10 cellular contexts compared by ENCODE assay signal in genomic region chr7:5823504-5824296, GRCh38. TPM values are rescaled to one million over a fixed set of nuclear protein-coding genes. Genes with fewer than 3 reads are reported as not detected.
DNase-seq lines count a peak whose midpoint lies in the region; ATAC-seq and TF ChIP-seq lines count a peak whose summit lies in the region.
"Not testable (repeated sequence)": the region's sequence is repeated elsewhere in the genome, so short reads cannot be mapped to it uniquely, and the experiment has no call there.
"Had no signal": no experiment of that assay in that cellular context is flagged by ENCODE, and none has a peak within 500 bp of the region (broad histone marks: within the 10 kb centered on the region; RNA-seq: fewer than 3 reads in every experiment).

No MANE protein-coding gene starts in this region.

- not testable (repeated sequence) for H3K36me3 Mint-ChIP-seq in activated CD8-positive, alpha-beta memory T cell treated with anti-CD3 and anti-CD28 coated beads, Interleukin-2, amount 10 ng/mL, durations not matched to agents 7 days and 5 days

- not testable (repeated sequence) for TF ChIP-seq CTCF in cardiac fibroblast (IDR thresholded peaks at IDR 0.05; ENCODE audit: low read depth, low read length); cardiac muscle cell (IDR thresholded peaks at IDR 0.05; ENCODE audit: low read depth, low read length)

- peak; percentile 4 for ATAC-seq in GM21447 (IDR thresholded peaks at IDR 0.05; ENCODE audit: unreplicated experiment)
- not testable (repeated sequence) for ATAC-seq in activated CD8-positive, alpha-beta memory T cell treated with anti-CD3 and anti-CD28 coated beads, Interleukin-2, amount 10 ng/mL, durations not matched to agents 7 days and 5 days

- H3K9me3 ChIP-seq in NT2/D1 (ENCODE audit: insufficient read depth, low read length); cardiac muscle cell (ENCODE audit: low read depth); mucosa of stomach (ENCODE audit: control insufficient read depth, low read length); skeletal muscle satellite cell (replicated peaks; ENCODE audit: low read length): not testable (repeated sequence)

- H3K9me3 Mint-ChIP-seq in activated CD8-positive, alpha-beta memory T cell treated with anti-CD3 and anti-CD28 coated beads, Interleukin-2, amount 10 ng/mL, durations not matched to agents 7 days and 5 days (ENCODE audit: low read depth): not testable (repeated sequence)

- not testable (repeated sequence) for H3K4me1 ChIP-seq in NT2/D1 (ENCODE audit: insufficient read depth, insufficient read length); cardiac muscle cell (ENCODE audit: low read depth); mucosa of stomach (ENCODE audit: control insufficient read depth, insufficient read depth, low read length); skeletal muscle satellite cell (ENCODE audit: control insufficient read depth, insufficient read depth, low read length)

- H3K9ac ChIP-seq in NT2/D1 (ENCODE audit: insufficient read length, low read depth) (peak overlapping the region; percentile 69), mucosa of stomach (ENCODE audit: low read length) (peak overlapping the region; percentile 67)
- H3K9ac ChIP-seq in skeletal muscle satellite cell (ENCODE audit: low read depth, low read length): not testable (repeated sequence)

- not testable (repeated sequence) for H3K27me3 ChIP-seq in NT2/D1 (ENCODE audit: insufficient read depth, insufficient read length); cardiac muscle cell; mucosa of stomach (ENCODE audit: control insufficient read depth, insufficient read depth, low read length)
- H3K27me3 ChIP-seq in skeletal muscle satellite cell (ENCODE audit: control insufficient read depth, insufficient read depth, low read length): peaks cover 10% of the 10 kb centered on the region

- H3K36me3 ChIP-seq in NT2/D1 (ENCODE audit: insufficient read depth, insufficient read length, low read length); cardiac muscle cell; mucosa of stomach (ENCODE audit: control insufficient read depth, insufficient read depth, low read length); skeletal muscle satellite cell (ENCODE audit: insufficient read depth, low read length): not testable (repeated sequence)

- H3K27ac ChIP-seq in cardiac muscle cell: not testable (repeated sequence)

- DNase-seq in NT2/D1 (ENCODE audit: low read depth, low spot score); cardiac fibroblast (ENCODE audit: low read depth in 2 of 2); cardiac muscle cell (ENCODE audit: low read depth in 1 of 2, low spot score in 1 of 2): not testable (repeated sequence)
- peak; percentile 43 for DNase-seq in activated CD8-positive, alpha-beta memory T cell treated with anti-CD3 and anti-CD28 coated beads, Interleukin-2, amount 10 ng/mL, durations not matched to agents 7 days and 5 days

- H3K4me2 ChIP-seq in skeletal muscle satellite cell (ENCODE audit: low read length): peak overlapping the region; percentile 77

- H3K27ac Mint-ChIP-seq in activated CD8-positive, alpha-beta memory T cell treated with anti-CD3 and anti-CD28 coated beads, Interleukin-2, amount 10 ng/mL, durations not matched to agents 7 days and 5 days: peak overlapping the region; percentile 92

- H3K27me3 Mint-ChIP-seq in activated CD8-positive, alpha-beta memory T cell treated with anti-CD3 and anti-CD28 coated beads, Interleukin-2, amount 10 ng/mL, durations not matched to agents 7 days and 5 days: not testable (repeated sequence)

- peak overlapping the region; percentile 76 for H3K4me3 ChIP-seq in NT2/D1 (ENCODE audit: insufficient read length, low read depth)
- peak overlapping the region; percentile 67 to 69 for H3K4me3 ChIP-seq in cardiac fibroblast (replicated peaks in 1 of 2; ENCODE audit: low read depth in 2 of 2, low read length in 2 of 2)
- H3K4me3 ChIP-seq in cardiac muscle cell: peak overlapping the region; percentile 72
- H3K4me3 ChIP-seq in mucosa of stomach (ENCODE audit: low read length): peak overlapping the region; percentile 50
- peak overlapping the region; percentile 87 for H3K4me3 ChIP-seq in skeletal muscle satellite cell (ENCODE audit: low read length)

- CTCF ChIA-PET in activated CD8-positive, alpha-beta memory T cell treated with anti-CD3 and anti-CD28 coated beads, Interleukin-2, amount 10 ng/mL, durations not matched to agents 7 days and 5 days (lab: Charles Lee): interaction anchor here (0.5 to 1.4 kb wide), 5 partner anchors 12 to 158 kb away, joined by 3 to 11 read pairs (median 3); partner anchors contain the start of gene RNF216

- peaks cover 22% of the 10 kb centered on the region for H3K4me1 Mint-ChIP-seq in activated CD8-positive, alpha-beta memory T cell treated with anti-CD3 and anti-CD28 coated beads, Interleukin-2, amount 10 ng/mL, durations not matched to agents 7 days and 5 days

- H3K4me3 Mint-ChIP-seq in activated CD8-positive, alpha-beta memory T cell treated with anti-CD3 and anti-CD28 coated beads, Interleukin-2, amount 10 ng/mL, durations not matched to agents 7 days and 5 days: peak overlapping the region; percentile 72

RNA-seq across cellular contexts. Expression of gene RNF216, which starts 42.2 kb away (rescaled TPM):
- total RNA-seq in activated CD8-positive, alpha-beta memory T cell treated with anti-CD3 and anti-CD28 coated beads, Interleukin-2, amount 10 ng/mL, durations not matched to agents 7 days and 5 days: 10 to 100 TPM; 30.4 to 36.3 TPM
- total RNA-seq in cardiac muscle cell: 40.3 and 40.5 TPM in 2 replicates
- polyA plus RNA-seq in cardiac muscle cell: 37.6 and 38.5 TPM in 2 replicates
- 26.6 and 27.1 TPM in 2 replicates for total RNA-seq in skeletal muscle satellite cell (2012; rRNA removed)

RNA-seq across cellular contexts. Expression of gene OCM, which starts 56.9 kb away (rescaled TPM):
- total RNA-seq in activated CD8-positive, alpha-beta memory T cell treated with anti-CD3 and anti-CD28 coated beads, Interleukin-2, amount 10 ng/mL, durations not matched to agents 7 days and 5 days: not detected
- not detected in 2 replicates for total RNA-seq in cardiac muscle cell
- 0.48 and 1.1 TPM in 2 replicates for polyA plus RNA-seq in cardiac muscle cell
- total RNA-seq in skeletal muscle satellite cell (2012; rRNA removed): not detected in 2 replicates
- total RNA-seq: G401, HT1080, lung microvascular endothelial cell had no signal
